Comparison of ENCODE assay signal across 30 cellular contexts in the genomic region with DNA sequence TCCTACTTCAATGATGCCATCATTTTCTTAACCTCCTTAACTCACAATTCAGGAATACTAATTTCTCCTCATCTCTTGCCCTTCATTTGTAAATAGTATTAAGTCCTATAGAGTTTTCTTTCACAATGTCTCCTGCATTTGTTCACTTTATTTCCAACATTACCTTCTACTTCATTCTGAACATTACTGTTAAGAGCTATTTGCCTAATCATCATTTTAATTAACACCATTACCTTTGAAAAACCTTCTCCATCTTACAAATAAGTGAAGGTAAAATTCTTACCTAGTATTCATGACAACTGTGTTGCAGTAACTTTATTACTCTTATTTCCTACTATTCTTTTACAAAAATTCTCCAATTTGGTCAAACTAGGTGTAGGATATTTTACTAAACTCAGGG.
"Had no signal": no experiment of that assay in that cellular context is flagged by ENCODE, and none has a peak within 500 bp of the region (broad histone marks: within the 10 kb centered on the region; RNA-seq: fewer than 3 reads in every experiment).

No MANE protein-coding gene starts in this region.

- H3K4me1 ChIP-seq: neural progenitor cell, parathyroid adenoma, psoas muscle, spleen, thyroid gland, tibial nerve, upper lobe of left lung, vagina had no signal

- H3K79me2 ChIP-seq: parathyroid adenoma had no signal

- H3K27me3 ChIP-seq: neural progenitor cell, ovary, spleen, thyroid gland, tibial nerve, upper lobe of left lung, vagina had no signal

- H3K27me3 Mint-ChIP-seq: progenitor cell of endocrine pancreas had no signal

- FAIRE-seq: urothelium cell line had no signal

- H2AFZ ChIP-seq: neural progenitor cell, parathyroid adenoma had no signal

- H3K27ac ChIP-seq: neural progenitor cell, ovary, parathyroid adenoma, psoas muscle, skin epidermis, spleen, thoracic aorta, thyroid gland, tibial nerve, upper lobe of left lung, vagina had no signal

- H3K9me3 ChIP-seq: ovary, psoas muscle, thoracic aorta, thyroid gland, tibial nerve, upper lobe of left lung, vagina had no signal

- DNase-seq: natural killer cell; occipital lobe; ovary; posterior cingulate gyrus; psoas muscle; right cardiac atrium; spleen; stimulated activated CD4-positive, alpha-beta T cell treated with anti-CD3 and anti-CD28 coated beads, Interleukin-12 subunit alpha, Interleukin-12 subunit beta, amount 100 ng/mL, for 4 hours; stimulated activated CD4-positive, alpha-beta T cell treated with anti-CD3 and anti-CD28 coated beads, Interleukin-1b, Interleukin-23, amount 100 ng/mL, for 48 hours; stimulated activated CD4-positive, alpha-beta T cell treated with anti-CD3 and anti-CD28 coated beads, Interleukin-4, amount 100 ng/mL, for 1 hour; stimulated activated CD4-positive, alpha-beta T cell treated with anti-CD3 and anti-CD28 coated beads, Interleukin-4, amount 100 ng/mL, for 4 hours; stimulated activated CD8-positive, alpha-beta memory T cell treated with anti-CD3 and anti-CD28 coated beads, Interleukin-4, amount 100 ng/mL, for 48 hours; stimulated activated naive CD4-positive, alpha-beta T cell; stimulated activated naive CD8-positive, alpha-beta T cell treated with anti-CD3 and anti-CD28 coated beads, Interleukin-15, amount 100 ng/mL, for 72 hours; stimulated activated naive CD8-positive, alpha-beta T cell treated with anti-CD3 and anti-CD28 coated beads, Interleukin-15, Interleukin-2, amounts not matched to agents 100 U/mL and 50 U/mL, for 24 hours; thyroid gland; trophoblast cell; upper lobe of left lung had no signal

- H3K27ac Mint-ChIP-seq: natural killer cell; nephron; neural progenitor cell; progenitor cell of endocrine pancreas; stimulated activated memory B cell treated with anti-CD40 and anti-IgM and Interleukin-4, amounts not matched to agents 10 μg/mL and 1 μg/mL and 100 μg/mL, for 72 hours; stimulated activated naive CD8-positive, alpha-beta T cell treated with anti-CD3 and anti-CD28 coated beads, Interleukin-15, amount 100 ng/mL, for 72 hours had no signal

- H3K4me1 Mint-ChIP-seq: natural killer cell; nephron; neural progenitor cell; stimulated activated memory B cell treated with anti-CD40 and anti-IgM and Interleukin-4, amounts not matched to agents 10 μg/mL and 1 μg/mL and 100 μg/mL, for 72 hours; stimulated activated naive CD8-positive, alpha-beta T cell treated with anti-CD3 and anti-CD28 coated beads, Interleukin-15, amount 100 ng/mL, for 72 hours had no signal

- H3K4me3 Mint-ChIP-seq: natural killer cell; nephron; neural progenitor cell; stimulated activated memory B cell treated with anti-CD40 and anti-IgM and Interleukin-4, amounts not matched to agents 10 μg/mL and 1 μg/mL and 100 μg/mL, for 72 hours; stimulated activated naive CD8-positive, alpha-beta T cell treated with anti-CD3 and anti-CD28 coated beads, Interleukin-15, amount 100 ng/mL, for 72 hours had no signal

- ATAC-seq: natural killer cell; psoas muscle; right cardiac atrium; sciatic nerve; stimulated activated memory B cell treated with anti-CD40 and anti-IgM and Interleukin-4, amounts not matched to agents 10 μg/mL and 1 μg/mL and 100 μg/mL, for 72 hours; stimulated activated naive CD8-positive, alpha-beta T cell treated with anti-CD3 and anti-CD28 coated beads, Interleukin-15, amount 100 ng/mL, for 72 hours; stimulated activated naive CD8-positive, alpha-beta T cell treated with anti-CD3 and anti-CD28 coated beads, Interleukin-15, Interleukin-2, amounts not matched to agents 100 U/mL and 50 U/mL, for 24 hours had no signal

- H3K9me3 Mint-ChIP-seq: stimulated activated memory B cell treated with anti-CD40 and anti-IgM and Interleukin-4, amounts not matched to agents 10 μg/mL and 1 μg/mL and 100 μg/mL, for 72 hours had no signal

- H3K4me3 ChIP-seq: neural progenitor cell, ovary, psoas muscle, skin epidermis, smooth muscle cell, spleen, thoracic aorta, thyroid gland, tibial nerve, upper lobe of left lung, vagina had no signal

- H3K36me3 ChIP-seq: ovary, spleen, thyroid gland, vagina had no signal

- H3K9ac ChIP-seq: neural progenitor cell, parathyroid adenoma had no signal

- H3K4me2 ChIP-seq: neural progenitor cell, smooth muscle cell had no signal
